In the genomic region with DNA sequence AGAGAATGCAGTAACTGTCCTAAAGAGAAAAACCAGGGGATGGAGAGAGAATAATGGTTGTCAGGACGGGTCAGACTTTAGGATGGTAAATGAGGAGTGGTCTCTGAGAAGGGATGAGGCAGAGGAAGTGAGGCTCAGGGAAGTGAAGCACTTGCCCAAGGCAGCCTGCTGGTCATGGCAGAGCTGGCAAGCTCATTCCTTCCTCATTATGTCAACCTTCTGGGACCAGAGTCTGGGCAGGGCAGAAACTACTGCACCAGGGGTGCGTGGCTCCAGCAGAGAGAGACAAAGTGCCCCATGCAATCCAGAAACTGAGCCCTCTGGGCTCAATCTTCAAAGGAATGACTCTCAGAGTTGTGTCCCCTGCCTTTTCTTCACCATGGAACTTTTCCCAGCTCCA, we compare ENCODE assay signal across 6 cellular contexts. TPM values are rescaled to one million over a fixed set of nuclear protein-coding genes. Genes with fewer than 3 reads are reported as not detected.
"Had no signal": no experiment of that assay in that cellular context is flagged by ENCODE, and none has a peak within 500 bp of the region (broad histone marks: within the 10 kb centered on the region; RNA-seq: fewer than 3 reads in every experiment).

No MANE protein-coding gene starts in this region.

RNA-seq across cellular contexts. Expression of a gene that starts 27.5 kb away (rescaled TPM):
- total RNA-seq: HepG2, HT-29, HT1080, IMR-90, K562 had no signal
- polyA plus RNA-seq: HepG2, IgD-negative memory B cell, IMR-90, K562 had no signal

RNA-seq across cellular contexts. Expression of a gene that starts 53.6 kb away (rescaled TPM):
- total RNA-seq: HepG2, HT-29, HT1080, K562 had no signal
- polyA plus RNA-seq: HepG2, IgD-negative memory B cell, K562 had no signal
